8 cellular contexts compared by ENCODE assay signal in genomic region chrX:49879656-49880277, GRCh38.
DNase-seq lines count a peak whose midpoint lies in the region; ATAC-seq and TF ChIP-seq lines count a peak whose summit lies in the region.

No MANE protein-coding gene starts in this region.

- no peaks in the 10 kb centered on the region for H3K9me3 ChIP-seq in OCI-LY1 (ENCODE audit: low read length)
- no peaks in the 10 kb centered on the region for H3K9me3 ChIP-seq in effector memory CD4-positive, alpha-beta T cell (ENCODE audit: control insufficient read depth, low read length)
- no peaks in the 10 kb centered on the region for H3K9me3 ChIP-seq in mucosa of rectum (ENCODE audit: control insufficient read depth in 2 of 2, low read length in 2 of 2)

- TF ChIP-seq CTCF in AG10803 (conservative IDR thresholded peaks at IDR 0.05; ENCODE audit: low read length), result no peak
- TF ChIP-seq CTCF in OCI-LY1 (IDR thresholded peaks at IDR 0.05; ENCODE audit: low read length), result no peak

- no peaks in the 10 kb centered on the region for H3F3A ChIP-seq in OCI-LY1 (ENCODE audit: insufficient read depth, low read length)

- ATAC-seq in GM21529 (IDR thresholded peaks at IDR 0.05; ENCODE audit: unreplicated experiment) (peak; percentile 16), GM18858 (IDR thresholded peaks at IDR 0.05; ENCODE audit: unreplicated experiment) (no peak)

- H3K9ac ChIP-seq in OCI-LY1 (ENCODE audit: low read length), result peak overlapping the region; percentile 68
- peak overlapping the region in 1 of 2 donors; percentile 36 for H3K9ac ChIP-seq in mucosa of rectum (ENCODE audit: low read depth in 1 of 2, low read length in 2 of 2)

- H3K4me1 ChIP-seq in OCI-LY1 (ENCODE audit: insufficient read depth, low read length, severe bottlenecking) (peaks cover 19% of the 10 kb centered on the region), mucosa of rectum (ENCODE audit: control insufficient read depth in 2 of 2, insufficient read depth in 2 of 2, low read length in 2 of 2) (peaks cover 5 to 9% of the 10 kb centered on the region in 2 donors)
- peaks cover 3% of the 10 kb centered on the region for H3K4me1 ChIP-seq in effector memory CD4-positive, alpha-beta T cell (ENCODE audit: control insufficient read depth, insufficient read depth, low read length, poor library complexity, severe bottlenecking)

- H3K36me3 ChIP-seq in OCI-LY1 (ENCODE audit: insufficient read depth, low read length), result no peaks in the 10 kb centered on the region
- no peaks in the 10 kb centered on the region for H3K36me3 ChIP-seq in effector memory CD4-positive, alpha-beta T cell (ENCODE audit: control insufficient read depth, insufficient read depth, low read length)
- H3K36me3 ChIP-seq in mucosa of rectum (ENCODE audit: control insufficient read depth in 2 of 2, insufficient read depth in 2 of 2, low read length in 2 of 2), result no peaks in the 10 kb centered on the region

- H3K4me2 ChIP-seq in OCI-LY1 (ENCODE audit: low read length), result peak overlapping the region; percentile 83

- H3K27me3 ChIP-seq in OCI-LY1 (ENCODE audit: insufficient read depth, low read length) (no peaks in the 10 kb centered on the region), mucosa of rectum (ENCODE audit: control insufficient read depth in 2 of 2, insufficient read depth in 2 of 2, low read length in 2 of 2) (no peaks in the 10 kb centered on the region)
- no peaks in the 10 kb centered on the region for H3K27me3 ChIP-seq in effector memory CD4-positive, alpha-beta T cell (replicated peaks; ENCODE audit: control insufficient read depth, insufficient read depth, low read length, poor library complexity, severe bottlenecking)

- no peaks in the 10 kb centered on the region for H4K20me1 ChIP-seq in OCI-LY1 (ENCODE audit: insufficient read depth, low read length)

- no peak overlapping the region for H2AFZ ChIP-seq in OCI-LY1 (ENCODE audit: low read length)

- no peak overlapping the region for H3K27ac ChIP-seq in OCI-LY1 (ENCODE audit: low read depth, low read length, poor library complexity, severe bottlenecking)
- peak overlapping the region; percentile 69 for H3K27ac ChIP-seq in effector memory CD4-positive, alpha-beta T cell (ENCODE audit: insufficient read depth, low read length, poor library complexity, severe bottlenecking)
- H3K27ac ChIP-seq in mucosa of rectum (ENCODE audit: low read depth in 2 of 2, low read length in 2 of 2), result peak overlapping the region; percentile 55 to 68

- no peaks in the 10 kb centered on the region for H3K79me2 ChIP-seq in OCI-LY1 (ENCODE audit: insufficient read depth, low read length)

- H3K9me2 ChIP-seq in OCI-LY1 (ENCODE audit: low read depth, low read length), result no peaks in the 10 kb centered on the region

- H3K4me3 ChIP-seq in AG10803 (ENCODE audit: low read length) (peak overlapping the region; percentile 63), OCI-LY1 (ENCODE audit: low read depth, low read length, poor library complexity, severe bottlenecking) (peak overlapping the region; percentile 70), mucosa of rectum (ENCODE audit: low read length in 2 of 2) (peak overlapping the region; percentile 72)
- H3K4me3 ChIP-seq in effector memory CD4-positive, alpha-beta T cell (ENCODE audit: insufficient read depth, low read depth, low read length, poor library complexity, severe bottlenecking), result peak overlapping the region; percentile 50

- DNase-seq in AG10803 (ENCODE audit: low read depth) (no peak), ecto neural progenitor cell (ENCODE audit: low spot score) (no peak), foreskin melanocyte (no peak)
- DNase-seq in effector memory CD4-positive, alpha-beta T cell, result no peak
